In genomic region chr7:103124429-103124979, GRCh38 we compare ENCODE assay signal across 1 cellular context.
TF ChIP-seq lines count a peak whose summit lies in the region.

No MANE protein-coding gene starts in this region.

TF ChIP-seq in GM12878, 131 proteins besides CTCF, POLR2A, EP300 and RAD21:
- TF ChIP-seq ZNF384 (IDR thresholded peaks at IDR 0.05; ENCODE audit: borderline replicate concordance, low read depth, low read length), result no peak
- TF ChIP-seq RCOR1 (conservative IDR thresholded peaks at IDR 0.05; ENCODE audit: low read depth, low read length), result no peak
- no peak for TF ChIP-seq FOS (IDR thresholded peaks at IDR 0.05; ENCODE audit: borderline replicate concordance, extremely low read depth, insufficient read length)
- TF ChIP-seq BCLAF1 (IDR thresholded peaks at IDR 0.05), result no peak
- TF ChIP-seq SMAD1 (IDR thresholded peaks at IDR 0.05; ENCODE audit: low read depth, partially characterized antibody), result no peak
- no peak for TF ChIP-seq TARDBP (IDR thresholded peaks at IDR 0.05; ENCODE audit: borderline replicate concordance)
- TF ChIP-seq BACH1 (IDR thresholded peaks at IDR 0.05; ENCODE audit: borderline replicate concordance), result no peak
- TF ChIP-seq ESRRA (IDR thresholded peaks at IDR 0.05; ENCODE audit: low read length), result no peak
- no peak for TF ChIP-seq IKZF1 (conservative IDR thresholded peaks at IDR 0.05)
- TF ChIP-seq GABPA (IDR thresholded peaks at IDR 0.05; ENCODE audit: low read depth), result no peak
- TF ChIP-seq CBX5 (IDR thresholded peaks at IDR 0.05; ENCODE audit: low read depth), result no peak
- TF ChIP-seq TAF1 (IDR thresholded peaks at IDR 0.05; ENCODE audit: borderline replicate concordance, low read depth, low read length), result no peak
- TF ChIP-seq NBN (IDR thresholded peaks at IDR 0.05), result no peak
